8 cellular contexts compared by ENCODE assay signal in genomic region chr3:19948192-19948591, GRCh38. TPM values are rescaled to one million over a fixed set of nuclear protein-coding genes. Genes with fewer than 3 reads are reported as not detected.
DNase-seq lines count a peak whose midpoint lies in the region; ATAC-seq and TF ChIP-seq lines count a peak whose summit lies in the region.

No MANE protein-coding gene starts in this region.

- peak overlapping the region; percentile 65 to 98 (median 84) for H3K4me3 ChIP-seq in upper lobe of left lung

- no peak for TF ChIP-seq CTCF in brain (conservative IDR thresholded peaks at IDR 0.05)
- no peak for TF ChIP-seq CTCF in upper lobe of left lung (IDR thresholded peaks at IDR 0.05)

- H3K27ac Mint-ChIP-seq in activated naive CD4-positive, alpha-beta T cell treated with anti-CD3 and anti-CD28 coated beads, Interleukin-2, amount 10 ng/mL, durations not matched to agents 7 days and 5 days = peak overlapping the region; percentile 100
- H3K27ac Mint-ChIP-seq in brain (peak overlapping the region; percentile 98 to 100 (median 99)), memory B cell (peak overlapping the region; percentile 97)

- H3K4me1 ChIP-seq in upper lobe of left lung = peaks cover 27 to 51% (median 34%) of the 10 kb centered on the region in 4 donors

- peak overlapping the region; percentile 99 to 100 (median 100) for H3K27ac ChIP-seq in upper lobe of left lung

- H3K9me3 Mint-ChIP-seq in activated naive CD4-positive, alpha-beta T cell treated with anti-CD3 and anti-CD28 coated beads, Interleukin-2, amount 10 ng/mL, durations not matched to agents 7 days and 5 days = no peaks in the 10 kb centered on the region
- peaks cover 0 to 6% (median 0%) of the 10 kb centered on the region in 5 experiments for H3K9me3 Mint-ChIP-seq in brain
- peaks cover 1% of the 10 kb centered on the region for H3K9me3 Mint-ChIP-seq in memory B cell

- H3K36me3 Mint-ChIP-seq in activated naive CD4-positive, alpha-beta T cell treated with anti-CD3 and anti-CD28 coated beads, Interleukin-2, amount 10 ng/mL, durations not matched to agents 7 days and 5 days = peaks cover 20% of the 10 kb centered on the region
- H3K36me3 Mint-ChIP-seq in brain (peaks cover 39% of the 10 kb centered on the region), memory B cell (peaks cover 7% of the 10 kb centered on the region)

- no peak for TF ChIP-seq EP300 in upper lobe of left lung (IDR thresholded peaks at IDR 0.05)

- no peak for TF ChIP-seq POLR2A in upper lobe of left lung (IDR thresholded peaks at IDR 0.05)

- peaks cover 6% of the 10 kb centered on the region for H3K27me3 Mint-ChIP-seq in activated naive CD4-positive, alpha-beta T cell treated with anti-CD3 and anti-CD28 coated beads, Interleukin-2, amount 10 ng/mL, durations not matched to agents 7 days and 5 days
- H3K27me3 Mint-ChIP-seq in brain (peaks cover 5% of the 10 kb centered on the region), memory B cell (no peaks in the 10 kb centered on the region)

- no peaks in the 10 kb centered on the region for H3K9me3 ChIP-seq in upper lobe of left lung

- peak overlapping the region; percentile 88 for H3K4me3 Mint-ChIP-seq in activated naive CD4-positive, alpha-beta T cell treated with anti-CD3 and anti-CD28 coated beads, Interleukin-2, amount 10 ng/mL, durations not matched to agents 7 days and 5 days
- H3K4me3 Mint-ChIP-seq in brain (peak overlapping the region; percentile 93 to 99 (median 97)), memory B cell (peak overlapping the region; percentile 99)

- DNase-seq in activated naive CD4-positive, alpha-beta T cell treated with anti-CD3 and anti-CD28 coated beads, Interleukin-2, amount 10 ng/mL, durations not matched to agents 7 days and 5 days = no peak
- DNase-seq in activated naive CD4-positive, alpha-beta T cell treated with Interleukin-2 at 50 U/mL for 16 hours = no peak
- no peak for DNase-seq in memory B cell (ENCODE audit: low spot score in 2 of 2)
- no peak for DNase-seq in upper lobe of left lung
- DNase-seq in NK-92 (lab: John Stamatoyannopoulos, UW; ENCODE audit: unreplicated experiment) = no peak
- no peak for DNase-seq in activated effector memory CD4-positive, alpha-beta T cell treated with Interleukin-2 at 50 U/mL for 16 hours
- no peak for DNase-seq in T-helper 9 cell

- 2 to 5% methylated on average over 2 of the region's 2 CpGs for WGBS in upper lobe of left lung, 2 donors

- peaks cover 0 to 26% (median 8%) of the 10 kb centered on the region in 4 donors for H3K36me3 ChIP-seq in upper lobe of left lung

- ATAC-seq in memory B cell (ENCODE audit: low read depth) (no peak), upper lobe of left lung (ENCODE audit: low FRiP score in 2 of 2) (no peak)

- no peaks in the 10 kb centered on the region for H3K27me3 ChIP-seq in upper lobe of left lung

- H3K4me1 Mint-ChIP-seq in activated naive CD4-positive, alpha-beta T cell treated with anti-CD3 and anti-CD28 coated beads, Interleukin-2, amount 10 ng/mL, durations not matched to agents 7 days and 5 days = peaks cover 46% of the 10 kb centered on the region
- H3K4me1 Mint-ChIP-seq in brain (peaks cover 67% of the 10 kb centered on the region), memory B cell (peaks cover 20% of the 10 kb centered on the region)

- CTCF ChIA-PET in activated naive CD4-positive, alpha-beta T cell treated with anti-CD3 and anti-CD28 coated beads, Interleukin-2, amount 10 ng/mL, durations not matched to agents 7 days and 5 days (lab: Charles Lee) = interaction anchor here (0.9 to 1.5 kb wide), 3 partner anchors 11 to 235 kb away, joined by 3 to 4 read pairs (median 3); no protein-coding TSS in a partner anchor

RNA-seq across cellular contexts. Expression of gene RAB5A, which starts 1.3 kb away (rescaled TPM):
- polyA plus RNA-seq in brain (ENCODE audit: insufficient read depth, low read depth, low replicate concordance) = 27.9 TPM
- total RNA-seq in upper lobe of left lung = 100 to 1,000 TPM in 1 of 6 donors, 10 to 100 TPM in 5; 45.9 to 114 (median 70.8) TPM

RNA-seq across cellular contexts. Expression of gene EFHB, which starts 14.2 kb away (rescaled TPM):
- polyA plus RNA-seq in brain (ENCODE audit: insufficient read depth, low read depth, low replicate concordance) = 2.4 TPM
- 10 to 100 TPM in 2 of 6 donors, 1 to 10 TPM in 2, under 1 TPM in 2; 0.17 to 15.7 (median 2.9) TPM for total RNA-seq in upper lobe of left lung
